Comparison of ENCODE assay signal across 8 cellular contexts in genomic region chr19:42198676-42199439, GRCh38. TPM values are rescaled to one million over a fixed set of nuclear protein-coding genes. Genes with fewer than 3 reads are reported as not detected.
A peak's percentile ranks its signal among the peaks of the same experiment; 100 is the strongest.
DNase-seq lines count a peak whose midpoint lies in the region; ATAC-seq, FAIRE-seq and TF ChIP-seq lines count a peak whose summit lies in the region.

No MANE protein-coding gene starts in this region.

- TF ChIP-seq CTCF in endothelial cell of umbilical vein (IDR thresholded peaks at IDR 0.05; ENCODE audit: extremely low read depth in 1 of 2, insufficient read depth in 1 of 2, low read depth in 1 of 2, low read length in 2 of 2) (no peak), ascending aorta (IDR thresholded peaks at IDR 0.05) (no peak)

- peaks cover 77% of the 10 kb centered on the region for H3K4me1 Mint-ChIP-seq in activated CD4-positive, alpha-beta T cell treated with anti-CD3 and anti-CD28 coated beads for 36 hours

- peak overlapping the region; percentile 91 for H3K27ac Mint-ChIP-seq in activated CD4-positive, alpha-beta T cell treated with anti-CD3 and anti-CD28 coated beads for 36 hours

- TF ChIP-seq POLR2A in endothelial cell of umbilical vein (IDR thresholded peaks at IDR 0.05; ENCODE audit: low read depth, low read length): no peak

- peaks cover 49% of the 10 kb centered on the region for H3K36me3 Mint-ChIP-seq in activated CD4-positive, alpha-beta T cell treated with anti-CD3 and anti-CD28 coated beads for 36 hours (ENCODE audit: low read depth)

- H3K27me3 Mint-ChIP-seq in activated CD4-positive, alpha-beta T cell treated with anti-CD3 and anti-CD28 coated beads for 36 hours: no peaks in the 10 kb centered on the region

- CTCF ChIA-PET in activated CD4-positive, alpha-beta T cell treated with anti-CD3 and anti-CD28 coated beads for 36 hours (lab: Charles Lee): interaction anchor here (0.6 to 2.1 kb wide), 5 partner anchors 16 to 148 kb away, joined by 3 to 12 read pairs (median 5); no protein-coding TSS in a partner anchor
- CTCF ChIA-PET in endothelial cell of umbilical vein (lab: Charles Lee): interaction anchor here (1.7 kb wide), 1 partner anchor 22 kb away, joined by 5 read pairs; no protein-coding TSS in a partner anchor

- DNase-seq in activated CD4-positive, alpha-beta T cell treated with anti-CD3 and anti-CD28 coated beads for 36 hours: peak; percentile 77
- DNase-seq in endothelial cell of umbilical vein (ENCODE audit: low read depth, low spot score): no peak
- DNase-seq in stimulated activated naive CD4-positive, alpha-beta T cell (lab: John Stamatoyannopoulos, UW): peak; percentile 53 to 82 (median 75)
- DNase-seq in urothelium cell line (ENCODE audit: low spot score): no peak
- no peak for DNase-seq in ascending aorta (ENCODE audit: low spot score in 2 of 2)
- DNase-seq in foreskin melanocyte: no peak

- H3K4me2 ChIP-seq in endothelial cell of umbilical vein (ENCODE audit: insufficient read depth, low read length): no peak overlapping the region

- H3K27ac ChIP-seq in endothelial cell of umbilical vein (ENCODE audit: insufficient read depth, low read depth, low read length) (no peak overlapping the region), ascending aorta (no peak overlapping the region)

- H3K4me3 ChIP-seq in endothelial cell of umbilical vein (replicated peaks in 1 of 3; ENCODE audit: insufficient read depth in 1 of 3, low read depth in 1 of 3, low read length in 3 of 3) (no peak overlapping the region), ascending aorta (no peak overlapping the region)

- dilution Hi-C loops in endothelial cell of umbilical vein (cut with MboI; ENCODE audit: extremely low pct_ligation_motif_present, low sequenced_read_pairs): no loop called here

- H3K4me1 ChIP-seq in endothelial cell of umbilical vein (ENCODE audit: control insufficient read depth, extremely low read depth, insufficient read depth, low read length) (no peaks in the 10 kb centered on the region), ascending aorta (no peaks in the 10 kb centered on the region)

- H3K79me2 ChIP-seq in endothelial cell of umbilical vein (ENCODE audit: control insufficient read depth, insufficient read depth, low read length): no peaks in the 10 kb centered on the region

- H3K27me3 ChIP-seq in endothelial cell of umbilical vein (ENCODE audit: control insufficient read depth in 2 of 2, insufficient read depth in 2 of 2, low read length in 2 of 2): no peaks in the 10 kb centered on the region
- H3K27me3 ChIP-seq in ascending aorta: no peaks in the 10 kb centered on the region

- H3K9me3 ChIP-seq in endothelial cell of umbilical vein (replicated peaks; ENCODE audit: control insufficient read depth, insufficient read depth, low read length) (no peaks in the 10 kb centered on the region), ascending aorta (no peaks in the 10 kb centered on the region)

- peak overlapping the region; percentile 57 for H3K4me3 Mint-ChIP-seq in activated CD4-positive, alpha-beta T cell treated with anti-CD3 and anti-CD28 coated beads for 36 hours

- H2AFZ ChIP-seq in endothelial cell of umbilical vein (ENCODE audit: low read depth, low read length): no peak overlapping the region

- no peak for FAIRE-seq in endothelial cell of umbilical vein (lab: Jason Lieb, UNC)
- FAIRE-seq in urothelium cell line (lab: Jason Lieb, UNC): no peak

- POLR2A ChIA-PET in activated CD4-positive, alpha-beta T cell treated with anti-CD3 and anti-CD28 coated beads for 36 hours (lab: Charles Lee): interaction anchor here (0.7 kb wide), 1 partner anchor 348 kb away, joined by 10 read pairs; no protein-coding TSS in a partner anchor
- POLR2A ChIA-PET in endothelial cell of umbilical vein (lab: Charles Lee): no interaction called here

- ATAC-seq in GM19023 (IDR thresholded peaks at IDR 0.05; ENCODE audit: unreplicated experiment): peak; percentile 42
- ATAC-seq in HG03097 (IDR thresholded peaks at IDR 0.05; ENCODE audit: low FRiP score, unreplicated experiment): peak; percentile 43
- ATAC-seq in activated CD4-positive, alpha-beta T cell treated with anti-CD3 and anti-CD28 coated beads for 36 hours: peak; percentile 65

- no peaks in the 10 kb centered on the region for H3K9me1 ChIP-seq in endothelial cell of umbilical vein (replicated peaks; ENCODE audit: control insufficient read depth, extremely low read depth, insufficient read depth, low read length)

- no peaks in the 10 kb centered on the region for H3K9me3 Mint-ChIP-seq in activated CD4-positive, alpha-beta T cell treated with anti-CD3 and anti-CD28 coated beads for 36 hours (ENCODE audit: low read depth)

- H4K20me1 ChIP-seq in endothelial cell of umbilical vein (replicated peaks; ENCODE audit: control insufficient read depth, extremely low read depth, insufficient read depth, low read length): no peaks in the 10 kb centered on the region

- no peak overlapping the region for H3K9ac ChIP-seq in endothelial cell of umbilical vein (replicated peaks; ENCODE audit: extremely low read depth, insufficient read depth, low read length)

- peaks cover 3 to 43% of the 10 kb centered on the region in 2 experiments for H3K36me3 ChIP-seq in endothelial cell of umbilical vein (ENCODE audit: control insufficient read depth in 2 of 2, extremely low read depth in 1 of 2, insufficient read depth in 2 of 2, low read length in 2 of 2)
- H3K36me3 ChIP-seq in ascending aorta: peaks cover 25 to 67% of the 10 kb centered on the region in 2 donors

- intact Hi-C loops in activated CD4-positive, alpha-beta T cell treated with anti-CD3 and anti-CD28 coated beads for 36 hours (cut with DNase I, micrococcal nuclease): loop anchor here in 1 of 2 experiments (1.0 to 5.0 kb wide), 3 partner anchors 18 to 83 kb away; partner anchors contain the start of genes DEDD2 and GSK3A
- intact Hi-C loops in endothelial cell of umbilical vein (cut with micrococcal nuclease) (no loop called here), ascending aorta (cut with DNase I) (no loop called here)

- BruUV-seq in endothelial cell of umbilical vein (replicated peaks; lab: Mats Ljungman, UMichigan): TSS peak; percentile 28

TF ChIP-seq in endothelial cell of umbilical vein, 7 proteins besides CTCF, POLR2A, EP300 and RAD21 (continues in another document):
- TF ChIP-seq FOS (IDR thresholded peaks at IDR 0.05; ENCODE audit: borderline replicate concordance, insufficient read depth, low read length) (no peak), POLR2AphosphoS5 (IDR thresholded peaks at IDR 0.05; ENCODE audit: insufficient read depth, low read depth, low read length) (no peak), EZH2 (IDR thresholded peaks at IDR 0.05; ENCODE audit: borderline replicate concordance, low read depth, low read length, severe bottlenecking) (no peak), MAX (IDR thresholded peaks at IDR 0.05; ENCODE audit: insufficient read depth, insufficient read length) (no peak)

RNA-seq across cellular contexts. Expression of gene DEDD2, which starts 18.6 kb away (rescaled TPM):
- total RNA-seq in activated CD4-positive, alpha-beta T cell treated with anti-CD3 and anti-CD28 coated beads for 36 hours: 10 to 100 TPM; 25.9 to 27.3 TPM
- 19.3 and 19.5 TPM in 2 replicates for total RNA-seq in endothelial cell of umbilical vein
- 34.8 and 38.5 TPM in 2 replicates for polyA plus RNA-seq in endothelial cell of umbilical vein
- polyA plus RNA-seq in endothelial cell of umbilical vein (2011; cell fraction: cytosol; rRNA removed): 18.5 and 24.2 TPM in 2 replicates
- 12.7 and 16.1 TPM in 2 replicates for polyA plus RNA-seq in endothelial cell of umbilical vein (2011; cell fraction: nucleus; rRNA removed)
- polyA plus RNA-seq in endothelial cell of umbilical vein (2012): 14.2 and 19.6 TPM in 2 replicates
- polyA minus RNA-seq in endothelial cell of umbilical vein: 12.6 and 12.8 TPM in 2 replicates
- polyA minus RNA-seq in endothelial cell of umbilical vein (2011; cell fraction: cytosol; rRNA and poly(A)+ RNA removed): 5.8 TPM
- polyA minus RNA-seq in endothelial cell of umbilical vein (2011; cell fraction: nucleus; rRNA and poly(A)+ RNA removed): 3.5 and 6.1 TPM in 2 replicates
- 30.2 TPM for total RNA-seq in ascending aorta

RNA-seq across cellular contexts. Expression of gene ZNF526, which starts 21.3 kb away (rescaled TPM):
- total RNA-seq in activated CD4-positive, alpha-beta T cell treated with anti-CD3 and anti-CD28 coated beads for 36 hours: 10 to 100 TPM; 11.9 to 15.2 TPM
- total RNA-seq in endothelial cell of umbilical vein (13.3 and 13.4 TPM in 2 replicates), ascending aorta (7.0 TPM)
- polyA plus RNA-seq in endothelial cell of umbilical vein: 6.5 and 8.0 TPM in 2 replicates
- 3.5 and 3.7 TPM in 2 replicates for polyA plus RNA-seq in endothelial cell of umbilical vein (2011; cell fraction: cytosol; rRNA removed)
- 4.0 and 4.5 TPM in 2 replicates for polyA plus RNA-seq in endothelial cell of umbilical vein (2011; cell fraction: nucleus; rRNA removed)
- 8.1 and 8.7 TPM in 2 replicates for polyA plus RNA-seq in endothelial cell of umbilical vein (2012)
- polyA minus RNA-seq in endothelial cell of umbilical vein: 10.5 and 13.9 TPM in 2 replicates
- polyA minus RNA-seq in endothelial cell of umbilical vein (2011; cell fraction: cytosol; rRNA and poly(A)+ RNA removed): 3.8 TPM
- polyA minus RNA-seq in endothelial cell of umbilical vein (2011; cell fraction: nucleus; rRNA and poly(A)+ RNA removed): 6.1 and 6.9 TPM in 2 replicates

RNA-seq across cellular contexts. Expression of gene GSK3A, which starts 43.5 kb away (rescaled TPM):
- total RNA-seq in activated CD4-positive, alpha-beta T cell treated with anti-CD3 and anti-CD28 coated beads for 36 hours: 10 to 100 TPM; 32.6 to 43.5 TPM
- total RNA-seq in endothelial cell of umbilical vein (48.3 and 49.5 TPM in 2 replicates), ascending aorta (27.0 TPM)
- 73.7 and 74.7 TPM in 2 replicates for polyA plus RNA-seq in endothelial cell of umbilical vein
- 43.0 and 46.7 TPM in 2 replicates for polyA plus RNA-seq in endothelial cell of umbilical vein (2011; cell fraction: cytosol; rRNA removed)
- polyA plus RNA-seq in endothelial cell of umbilical vein (2011; cell fraction: nucleus; rRNA removed): 38.6 and 45.0 TPM in 2 replicates
- 51.1 and 56.5 TPM in 2 replicates for polyA plus RNA-seq in endothelial cell of umbilical vein (2012)
- 42.6 and 53.2 TPM in 2 replicates for polyA minus RNA-seq in endothelial cell of umbilical vein
- polyA minus RNA-seq in endothelial cell of umbilical vein (2011; cell fraction: cytosol; rRNA and poly(A)+ RNA removed): 12.4 TPM
- polyA minus RNA-seq in endothelial cell of umbilical vein (2011; cell fraction: nucleus; rRNA and poly(A)+ RNA removed): 10.8 and 11.8 TPM in 2 replicates

RNA-seq across cellular contexts. Expression of gene ERF, which starts 56.1 kb away (rescaled TPM):
- 10 to 100 TPM; 65.5 to 66.4 TPM for total RNA-seq in activated CD4-positive, alpha-beta T cell treated with anti-CD3 and anti-CD28 coated beads for 36 hours
- total RNA-seq in endothelial cell of umbilical vein (117 and 130 TPM in 2 replicates), ascending aorta (51.6 TPM)
- polyA plus RNA-seq in endothelial cell of umbilical vein: 102 and 125 TPM in 2 replicates
- polyA plus RNA-seq in endothelial cell of umbilical vein (2011; cell fraction: cytosol; rRNA removed): 43.3 and 54.3 TPM in 2 replicates
- polyA plus RNA-seq in endothelial cell of umbilical vein (2011; cell fraction: nucleus; rRNA removed): 130 and 152 TPM in 2 replicates
- 40.7 and 61.9 TPM in 2 replicates for polyA plus RNA-seq in endothelial cell of umbilical vein (2012)
- 76.4 and 95.4 TPM in 2 replicates for polyA minus RNA-seq in endothelial cell of umbilical vein
- 26.5 TPM for polyA minus RNA-seq in endothelial cell of umbilical vein (2011; cell fraction: cytosol; rRNA and poly(A)+ RNA removed)
- 38.5 and 45.5 TPM in 2 replicates for polyA minus RNA-seq in endothelial cell of umbilical vein (2011; cell fraction: nucleus; rRNA and poly(A)+ RNA removed)

Comparison
In these comparisons a context has a peak if more than half of its experiments do, and no peak if none do; other contexts are left out.
1. DNase-seq: peak in activated CD4-positive, alpha-beta T cell treated with anti-CD3 and anti-CD28 coated beads for 36 hours (single experiment) and stimulated activated naive CD4-positive, alpha-beta T cell (6 of 6); none in endothelial cell of umbilical vein (single experiment), urothelium cell line (single experiment), ascending aorta (0 of 2) and foreskin melanocyte (single experiment).
2. Peak in every context shown above with its lines, with median percentiles within 50 percentile points of each other: ATAC-seq.